Comparison of ENCODE assay signal across 8 cellular contexts in genomic region chr1:156766288-156767100, GRCh38. TPM values are rescaled to one million over a fixed set of nuclear protein-coding genes. Genes with fewer than 3 reads are reported as not detected.
DNase-seq lines count a peak whose midpoint lies in the region; ATAC-seq and TF ChIP-seq lines count a peak whose summit lies in the region.

No MANE protein-coding gene starts in this region.

- no peak overlapping the region for H3K23ac ChIP-seq in neuronal stem cell (ENCODE audit: low read depth, low read length, poor library complexity)

- no peak overlapping the region for H2BK15ac ChIP-seq in neuronal stem cell (ENCODE audit: low read length)

- H3K36me3 ChIP-seq in neuronal stem cell (replicated peaks in 1 of 2; ENCODE audit: control insufficient read depth in 2 of 2, insufficient read depth in 2 of 2, low read length in 2 of 2): peaks cover 5 to 26% of the 10 kb centered on the region in 2 donors

- DNase-seq in NCI-H748 (lab: John Stamatoyannopoulos, UW; ENCODE audit: unreplicated experiment): peak; percentile 58
- DNase-seq in endothelial cell (ENCODE audit: low spot score): no peak
- DNase-seq in neuronal stem cell (ENCODE audit: low spot score): no peak
- no peak for DNase-seq in medulla oblongata (ENCODE audit: extremely low spot score)
- DNase-seq in inferior parietal cortex (ENCODE audit: extremely low spot score): no peak
- DNase-seq in retina: no peak

- H3K18ac ChIP-seq in neuronal stem cell (ENCODE audit: low read length): no peak overlapping the region

- peaks cover 25% of the 10 kb centered on the region for H3K4me1 Mint-ChIP-seq in endothelial cell (ENCODE audit: unreplicated experiment)

- TF ChIP-seq CTCF in endothelial cell (IDR thresholded peaks at IDR 0.05; ENCODE audit: unreplicated experiment): no peak

- H3K9ac ChIP-seq in neuronal stem cell (ENCODE audit: low read depth, low read length, poor library complexity): peak overlapping the region; percentile 14

- peaks cover 5% of the 10 kb centered on the region for H3K27me3 Mint-ChIP-seq in endothelial cell (ENCODE audit: unreplicated experiment)

- peak overlapping the region; percentile 79 for H2AFZ ChIP-seq in neuronal stem cell (ENCODE audit: low read length)

- no peak overlapping the region for H2BK120ac ChIP-seq in neuronal stem cell (ENCODE audit: low read depth, low read length)

- peaks cover 7% of the 10 kb centered on the region for H3K36me3 Mint-ChIP-seq in endothelial cell (ENCODE audit: low read depth, unreplicated experiment)

- H3K9me3 Mint-ChIP-seq in endothelial cell (ENCODE audit: unreplicated experiment): no peaks in the 10 kb centered on the region

- no peak overlapping the region for H3K4ac ChIP-seq in neuronal stem cell (ENCODE audit: low read length)

- WGBS in neuronal stem cell (ENCODE audit: extremely low coverage in 2 of 2, insufficient read length in 2 of 2, insufficient replicate concordance in 1 of 2), 2 donors: no CpG with 5 or more reads among the region's 14 CpGs

- H3K79me1 ChIP-seq in neuronal stem cell (ENCODE audit: low read depth, low read length): peaks cover 4% of the 10 kb centered on the region

- H3K4me2 ChIP-seq in neuronal stem cell (ENCODE audit: insufficient read depth, low read length, poor library complexity, severe bottlenecking): peak overlapping the region; percentile 63

- H3K4me3 ChIP-seq in GM08714 (ENCODE audit: low read length): peak overlapping the region; percentile 82
- H3K4me3 ChIP-seq in neuronal stem cell (ENCODE audit: low read length in 2 of 2): peak overlapping the region; percentile 73 to 83

- H4K8ac ChIP-seq in neuronal stem cell (ENCODE audit: low read depth, low read length): no peak overlapping the region

- no peak overlapping the region for H2BK12ac ChIP-seq in neuronal stem cell (ENCODE audit: low read length)

- H3K9me3 ChIP-seq in neuronal stem cell (replicated peaks in 1 of 2; ENCODE audit: control insufficient read depth in 2 of 2, insufficient read depth in 1 of 2, low read depth in 1 of 2, low read length in 2 of 2): no peaks in the 10 kb centered on the region

- H4K91ac ChIP-seq in neuronal stem cell (ENCODE audit: low read depth, low read length, poor library complexity): no peak overlapping the region

- no peak overlapping the region for H2BK5ac ChIP-seq in neuronal stem cell (ENCODE audit: low read length)

- peak; percentile 2 for ATAC-seq in GM21737 (IDR thresholded peaks at IDR 0.05; ENCODE audit: unreplicated experiment)

- no peaks in the 10 kb centered on the region for H3K27me3 ChIP-seq in neuronal stem cell (ENCODE audit: control insufficient read depth in 3 of 3, insufficient read depth in 3 of 3, low read depth in 1 of 3, low read length in 3 of 3)

- no peak overlapping the region for H3K4me3 Mint-ChIP-seq in endothelial cell (ENCODE audit: unreplicated experiment)

- no peak overlapping the region for H2AK5ac ChIP-seq in neuronal stem cell (ENCODE audit: low read depth, low read length)

- no peak overlapping the region for H3K27ac ChIP-seq in neuronal stem cell (replicated peaks; ENCODE audit: low read length)

- H3K14ac ChIP-seq in neuronal stem cell (ENCODE audit: low read length): no peak overlapping the region

- peak overlapping the region; percentile 38 for H3K27ac Mint-ChIP-seq in endothelial cell (ENCODE audit: unreplicated experiment)

- peaks cover 14 to 16% of the 10 kb centered on the region in 2 donors for H3K4me1 ChIP-seq in neuronal stem cell (ENCODE audit: control insufficient read depth in 2 of 2, insufficient read depth in 1 of 2, low read depth in 1 of 2, low read length in 2 of 2)

RNA-seq across cellular contexts. Expression of gene PRCC, which starts 0.8 kb away (rescaled TPM):
- 91.9 TPM for total RNA-seq in endothelial cell (ENCODE audit: unreplicated experiment)
- 136 TPM for polyA plus RNA-seq in neuronal stem cell (2013, experiment 1 of 2)
- 127 TPM for polyA plus RNA-seq in neuronal stem cell (2013, experiment 2 of 2)

RNA-seq across cellular contexts. Expression of gene HDGF, which starts 15.0 kb away (rescaled TPM):
- total RNA-seq in endothelial cell (ENCODE audit: unreplicated experiment): 175 TPM
- polyA plus RNA-seq in neuronal stem cell (2013, experiment 1 of 2): 450 TPM
- polyA plus RNA-seq in neuronal stem cell (2013, experiment 2 of 2): 442 TPM

RNA-seq across cellular contexts. Expression of gene MRPL24, which starts 25.6 kb away (rescaled TPM):
- 26.7 TPM for total RNA-seq in endothelial cell (ENCODE audit: unreplicated experiment)
- 31.9 TPM for polyA plus RNA-seq in neuronal stem cell (2013, experiment 1 of 2)
- polyA plus RNA-seq in neuronal stem cell (2013, experiment 2 of 2): 30.3 TPM

RNA-seq across cellular contexts. Expression of gene ISG20L2, which starts 37.9 kb away (rescaled TPM):
- 33.4 TPM for total RNA-seq in endothelial cell (ENCODE audit: unreplicated experiment)
- 32.9 TPM for polyA plus RNA-seq in neuronal stem cell (2013, experiment 1 of 2)
- polyA plus RNA-seq in neuronal stem cell (2013, experiment 2 of 2): 33.3 TPM

RNA-seq across cellular contexts. Expression of gene METTL25B, which starts 38.2 kb away (rescaled TPM):
- total RNA-seq in endothelial cell (ENCODE audit: unreplicated experiment): 19.3 TPM
- 48.9 TPM for polyA plus RNA-seq in neuronal stem cell (2013, experiment 1 of 2)
- polyA plus RNA-seq in neuronal stem cell (2013, experiment 2 of 2): 45.3 TPM
